19 cellular contexts compared by ENCODE assay signal in genomic region chr17:48760411-48760810, GRCh38. TPM values are rescaled to one million over a fixed set of nuclear protein-coding genes. Genes with fewer than 3 reads are reported as not detected.
DNase-seq lines count a peak whose midpoint lies in the region; TF ChIP-seq lines count a peak whose summit lies in the region.
"Had no signal": no experiment of that assay in that cellular context is flagged by ENCODE, and none has a peak within 500 bp of the region (broad histone marks: within the 10 kb centered on the region; RNA-seq: fewer than 3 reads in every experiment).

No MANE protein-coding gene starts in this region.

- WGBS in prostate gland = 13% methylated on average over 4 of the region's 4 CpGs
- WGBS in neuronal stem cell (ENCODE audit: extremely low coverage in 2 of 2, insufficient read length in 2 of 2, insufficient replicate concordance in 1 of 2), 2 donors = no CpG with 5 or more reads among the region's 4 CpGs

- no peaks in the 10 kb centered on the region for H3K9me3 ChIP-seq in prostate gland
- no peaks in the 10 kb centered on the region for H3K9me3 ChIP-seq in neuronal stem cell (replicated peaks in 1 of 2; ENCODE audit: control insufficient read depth in 2 of 2, insufficient read depth in 1 of 2, low read depth in 1 of 2, low read length in 2 of 2)
- H3K9me3 ChIP-seq: A549 had no signal

- H2BK5ac ChIP-seq in neuronal stem cell (ENCODE audit: low read length) = no peak overlapping the region

- H4K8ac ChIP-seq in neuronal stem cell (ENCODE audit: low read depth, low read length) = no peak overlapping the region

- H3K4ac ChIP-seq in neuronal stem cell (ENCODE audit: low read length) = no peak overlapping the region

- H3K4me1 ChIP-seq in prostate gland (replicated peaks) (peaks cover 14% of the 10 kb centered on the region), neuronal stem cell (ENCODE audit: control insufficient read depth in 2 of 2, insufficient read depth in 1 of 2, low read depth in 1 of 2, low read length in 2 of 2) (no peaks in the 10 kb centered on the region)

- in situ Hi-C loops in GM13977 (cut with MboI; ENCODE audit: low pct_unique_long_range_greater_than_20kb, low sequenced_read_pairs, unreplicated experiment) (no loop called here), brain microvascular endothelial cell (cut with HindIII; ENCODE audit: low pct_ligation_motif_present, low sequenced_read_pairs) (no loop called here)

- no peak overlapping the region for H4K91ac ChIP-seq in neuronal stem cell (ENCODE audit: low read depth, low read length, poor library complexity)

- H3K4me2 ChIP-seq in neuronal stem cell (ENCODE audit: insufficient read depth, low read length, poor library complexity, severe bottlenecking) = no peak overlapping the region
- H3K4me2 ChIP-seq: A549 had no signal

- peak overlapping the region; percentile 100 for H3K27ac ChIP-seq in VCaP
- H3K27ac ChIP-seq in prostate gland = peak overlapping the region; percentile 53 to 73
- no peak overlapping the region for H3K27ac ChIP-seq in brain microvascular endothelial cell
- no peak overlapping the region for H3K27ac ChIP-seq in neuronal stem cell (replicated peaks; ENCODE audit: low read length)
- H3K27ac ChIP-seq: A549 had no signal

- H3K4me3 ChIP-seq in prostate gland = no peak overlapping the region
- no peak overlapping the region for H3K4me3 ChIP-seq in brain microvascular endothelial cell (ENCODE audit: low read depth, low read length)
- H3K4me3 ChIP-seq in neuronal stem cell (ENCODE audit: low read length in 2 of 2) = no peak overlapping the region
- H3K4me3 ChIP-seq: A549, K562 had no signal

- no peak overlapping the region for H3K23ac ChIP-seq in neuronal stem cell (ENCODE audit: low read depth, low read length, poor library complexity)

- H3K9ac ChIP-seq in neuronal stem cell (ENCODE audit: low read depth, low read length, poor library complexity) = no peak overlapping the region

- H3K36me3 ChIP-seq in prostate gland (no peaks in the 10 kb centered on the region), brain microvascular endothelial cell (replicated peaks) (no peaks in the 10 kb centered on the region), neuronal stem cell (replicated peaks in 1 of 2; ENCODE audit: control insufficient read depth in 2 of 2, insufficient read depth in 2 of 2, low read length in 2 of 2) (no peaks in the 10 kb centered on the region)

- intact Hi-C loops in prostate gland (cut with DNase I) = no loop called here

- H3K18ac ChIP-seq in neuronal stem cell (ENCODE audit: low read length) = no peak overlapping the region

- H2AK5ac ChIP-seq in neuronal stem cell (ENCODE audit: low read depth, low read length) = no peak overlapping the region

- H2AFZ ChIP-seq in neuronal stem cell (ENCODE audit: low read length) = no peak overlapping the region

- peak; percentile 32 for DNase-seq in NCI-H510A treated with DMSO at 0.1 percent for 48 hours (lab: John Stamatoyannopoulos, UW)
- DNase-seq in NCI-H510A (lab: John Stamatoyannopoulos, UW) = no peak
- peak; percentile 8 for DNase-seq in GM13977 (ENCODE audit: low spot score)
- DNase-seq in prostate gland (ENCODE audit: low spot score) = peak; percentile 81
- no peak for DNase-seq in activated CD8-positive, alpha-beta memory T cell treated with anti-CD3 and anti-CD28 coated beads, Interleukin-2, amount 50 U/mL, for 4 hours
- no peak for DNase-seq in brain microvascular endothelial cell
- no peak for DNase-seq in neuronal stem cell (ENCODE audit: low spot score)
- DNase-seq: AML-193; CD4-positive, alpha-beta memory T cell; GF-D8; GOT3; NCI-H1048; NCI-H446; NCI-H774; SHP77 had no signal

- TF ChIP-seq POLR2A in prostate gland (IDR thresholded peaks at IDR 0.05) = peak; percentile 42

- H3K27me3 ChIP-seq in prostate gland (replicated peaks; ENCODE audit: insufficient read depth) (no peaks in the 10 kb centered on the region), brain microvascular endothelial cell (replicated peaks) (peaks cover 36% of the 10 kb centered on the region), neuronal stem cell (ENCODE audit: control insufficient read depth in 3 of 3, insufficient read depth in 3 of 3, low read depth in 1 of 3, low read length in 3 of 3) (peaks cover 0 to 81% (median 51%) of the 10 kb centered on the region in 3 experiments)

- H2BK12ac ChIP-seq in neuronal stem cell (ENCODE audit: low read length) = no peak overlapping the region

- H3K14ac ChIP-seq in neuronal stem cell (ENCODE audit: low read length) = no peak overlapping the region

- no peak overlapping the region for H2BK15ac ChIP-seq in neuronal stem cell (ENCODE audit: low read length)

- H3K79me1 ChIP-seq in neuronal stem cell (ENCODE audit: low read depth, low read length) = no peaks in the 10 kb centered on the region

- no peak overlapping the region for H2BK120ac ChIP-seq in neuronal stem cell (ENCODE audit: low read depth, low read length)

- no peak for TF ChIP-seq CTCF in GM13977 (IDR thresholded peaks at IDR 0.05; ENCODE audit: extremely low read depth, insufficient read depth, missing control alignments)
- TF ChIP-seq CTCF in VCaP (conservative IDR thresholded peaks at IDR 0.05) = no peak
- no peak for TF ChIP-seq CTCF in prostate gland (IDR thresholded peaks at IDR 0.05)
- no peak for TF ChIP-seq CTCF in brain microvascular endothelial cell (IDR thresholded peaks at IDR 0.05; ENCODE audit: low read depth, low read length, missing control alignments)

RNA-seq across cellular contexts. Expression of gene HOXB13, which starts 31.9 kb away (rescaled TPM):
- total RNA-seq in prostate gland = 100 to 1,000 TPM in 1 of 2 donors, 10 to 100 TPM in 1; 78.7 to 249 TPM
- polyA plus RNA-seq in neuronal stem cell (2013, experiment 1 of 2) = not detected
- polyA plus RNA-seq in neuronal stem cell (2013, experiment 2 of 2) = not detected
- total RNA-seq: CD4-positive, alpha-beta memory T cell; K562 had no signal
- polyA plus RNA-seq: CD4-positive, alpha-beta memory T cell; K562 had no signal

RNA-seq across cellular contexts. Expression of gene PRAC2, which starts 37.4 kb away (rescaled TPM):
- total RNA-seq in prostate gland = 100 to 1,000 TPM in 1 of 2 donors, 1 to 10 TPM in 1; 9.6 to 135 TPM
- not detected for polyA plus RNA-seq in neuronal stem cell (2013, experiment 1 of 2)
- not detected for polyA plus RNA-seq in neuronal stem cell (2013, experiment 2 of 2)
- total RNA-seq: CD4-positive, alpha-beta memory T cell; HT1080; K562 had no signal
- polyA plus RNA-seq: A549; CD4-positive, alpha-beta memory T cell; K562 had no signal

RNA-seq across cellular contexts. Expression of gene PRAC1, which starts 38.1 kb away (rescaled TPM):
- total RNA-seq in prostate gland = 100 to 1,000 TPM in 1 of 2 donors, 10 to 100 TPM in 1; 56.7 to 243 TPM
- polyA plus RNA-seq in neuronal stem cell (2013, experiment 1 of 2) = not detected
- not detected for polyA plus RNA-seq in neuronal stem cell (2013, experiment 2 of 2)
- total RNA-seq: CD4-positive, alpha-beta memory T cell; HT1080; K562 had no signal
- polyA plus RNA-seq: A549; CD4-positive, alpha-beta memory T cell; K562 had no signal

RNA-seq across cellular contexts. Expression of gene TTLL6, which starts 56.6 kb away (rescaled TPM):
- 1 to 10 TPM in 1 of 2 donors, under 1 TPM in 1; 0.23 to 4.0 TPM for total RNA-seq in prostate gland
- 0.60 TPM for polyA plus RNA-seq in neuronal stem cell (2013, experiment 1 of 2)
- 0.43 TPM for polyA plus RNA-seq in neuronal stem cell (2013, experiment 2 of 2)
- total RNA-seq: CD4-positive, alpha-beta memory T cell had no signal
- polyA plus RNA-seq: CD4-positive, alpha-beta memory T cell; K562 had no signal

Comparison
In these comparisons a context has a peak if more than half of its experiments do, and no peak if none do; other contexts are left out.
1. DNase-seq: peak in NCI-H510A treated with DMSO at 0.1 percent for 48 hours (single experiment), GM13977 (single experiment) and prostate gland (single experiment); none in NCI-H510A (single experiment), activated CD8-positive, alpha-beta memory T cell treated with anti-CD3 and anti-CD28 coated beads, Interleukin-2, amount 50 U/mL, for 4 hours (single experiment), brain microvascular endothelial cell (single experiment) and neuronal stem cell (single experiment).
2. H3K27ac ChIP-seq: peak in VCaP (single experiment) and prostate gland (2 of 2); none in brain microvascular endothelial cell (single experiment) and neuronal stem cell (single experiment).